ENCODE assay signal across 30 cellular contexts in the genomic region with DNA sequence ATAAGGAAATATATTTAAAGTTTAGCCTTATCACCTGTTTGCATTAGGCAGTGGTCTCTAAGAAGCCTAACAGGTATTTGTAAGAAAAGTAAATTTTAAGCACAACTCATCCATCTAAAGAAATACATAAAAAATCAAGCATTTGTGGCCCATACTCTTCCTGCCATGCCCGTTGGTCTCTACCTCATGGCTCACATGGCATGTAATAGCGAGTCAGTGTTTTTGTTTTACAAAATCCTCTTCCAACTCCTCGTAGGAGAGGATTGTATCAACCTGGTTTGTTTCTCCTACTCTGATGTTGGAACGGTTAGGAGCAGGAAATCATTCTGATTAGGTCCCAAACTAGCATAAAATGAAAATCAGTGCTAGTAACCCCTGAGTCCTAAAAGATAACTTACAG.
A peak's percentile ranks its signal among the peaks of the same experiment; 100 is the strongest.
DNase-seq lines count a peak whose midpoint lies in the region; ATAC-seq, FAIRE-seq and TF ChIP-seq lines count a peak whose summit lies in the region.
"Had no signal": no experiment of that assay in that cellular context is flagged by ENCODE, and none has a peak within 500 bp of the region (broad histone marks: within the 10 kb centered on the region; RNA-seq: fewer than 3 reads in every experiment).

No MANE protein-coding gene starts in this region.

- H3K4me1 ChIP-seq in BLaER1, result peaks cover 75% of the 10 kb centered on the region
- peaks cover 13% of the 10 kb centered on the region for H3K4me1 ChIP-seq in hepatocyte (ENCODE audit: insufficient read depth)

- no peak overlapping the region for H2AFZ ChIP-seq in hepatocyte

- WGBS in hepatocyte (ENCODE audit: low lambda C conversion rate, missing lambda C conversion rate), result 90% methylated on average over 4 of the region's 4 CpGs

- H3K9me3 ChIP-seq in BLaER1 (peaks cover 4% of the 10 kb centered on the region; the same call in 1 of the 2 replicates), hepatocyte (ENCODE audit: low read depth) (no peaks in the 10 kb centered on the region)
- H3K9me3 ChIP-seq: ascending aorta, HAP-1, lower lobe of right lung, ovary, transverse colon had no signal

- H4K20me1 ChIP-seq in BLaER1 (peaks cover 99% of the 10 kb centered on the region), hepatocyte (ENCODE audit: insufficient read depth, poor library complexity, severe bottlenecking) (peaks cover 3% of the 10 kb centered on the region)

- H3K9me2 ChIP-seq in hepatocyte (replicated peaks; ENCODE audit: insufficient read depth), result no peaks in the 10 kb centered on the region

- no peak for ATAC-seq in HG03342 (IDR thresholded peaks at IDR 0.05; ENCODE audit: unreplicated experiment)
- no peak for ATAC-seq in HG02884 (IDR thresholded peaks at IDR 0.05; ENCODE audit: unreplicated experiment)
- ATAC-seq: lower lobe of right lung had no signal

- H3K27ac ChIP-seq in BLaER1, result no peak overlapping the region
- peak overlapping the region; percentile 23 for H3K27ac ChIP-seq in hepatocyte
- H3K27ac ChIP-seq: ascending aorta, lower lobe of right lung, ovary, transverse colon, WERI-Rb-1 had no signal

- H3K27me3 ChIP-seq in BLaER1, result no peaks in the 10 kb centered on the region
- H3K27me3 ChIP-seq in bronchial epithelial cell (ENCODE audit: control insufficient read depth, insufficient read depth, low read length), result no peaks in the 10 kb centered on the region
- no peaks in the 10 kb centered on the region for H3K27me3 ChIP-seq in hepatocyte
- H3K27me3 ChIP-seq: ascending aorta, ovary, transverse colon had no signal

- DNase-seq in HT1080 (ENCODE audit: low read depth) (peak; percentile 41), bronchial epithelial cell (ENCODE audit: low read depth) (peak; percentile 59), hepatocyte (ENCODE audit: low spot score) (no peak), HK-2 (ENCODE audit: unreplicated experiment) (no peak)
- DNase-seq in effector CD8-positive, alpha-beta T cell (lab: John Stamatoyannopoulos, UW), result no peak
- DNase-seq: activated CD4-positive, alpha-beta T cell treated with anti-CD3 and anti-CD28 coated beads, Interleukin-2, amount 10 ng/mL, durations not matched to agents 24 days and 14 days; activated effector memory CD4-positive, alpha-beta T cell treated with anti-CD3 and anti-CD28 coated beads, Interleukin-2, amount 50 U/mL, for 16 hours; activated naive CD8-positive, alpha-beta T cell treated with anti-CD3 and anti-CD28 coated beads for 36 hours; activated T-cell treated with anti-CD3 and anti-CD28 coated beads, Interleukin-2, amount 50 U/mL, for 1 hour; caudate nucleus; dermis blood vessel endothelial cell; KBM-7; lower lobe of right lung; NCI-H1436; NCI-H2107; NCI-H446; nephron progenitor cell; ovary; retina; SHP77; small intestine; stimulated activated CD4-positive, alpha-beta T cell treated with anti-CD3 and anti-CD28 coated beads, Interleukin-1b, Interleukin-23, amount 100 ng/mL, for 48 hours; transverse colon; WERI-Rb-1 had no signal

- no peak overlapping the region for H3K4me3 ChIP-seq in BLaER1
- H3K4me3 ChIP-seq in bronchial epithelial cell (ENCODE audit: low read depth, low read length), result no peak overlapping the region
- H3K4me3 ChIP-seq in hepatocyte, result no peak overlapping the region
- H3K4me3 ChIP-seq: ascending aorta, HAP-1, lower lobe of right lung, ovary, transverse colon had no signal

- H3K4me2 ChIP-seq in BLaER1 (peak overlapping the region; percentile 64), hepatocyte (no peak overlapping the region)

- no peak for FAIRE-seq in bronchial epithelial cell (lab: Jason Lieb, UNC)
- FAIRE-seq: GM19239, small intestine had no signal

- H3K9ac ChIP-seq in BLaER1, result no peak overlapping the region

- H3K36me3 ChIP-seq in BLaER1 (peaks cover 23% of the 10 kb centered on the region; the same call in 1 of the 2 replicates), bronchial epithelial cell (ENCODE audit: control insufficient read depth, insufficient read depth, low read length) (no peaks in the 10 kb centered on the region), hepatocyte (replicated peaks; ENCODE audit: insufficient read depth, low read depth) (no peaks in the 10 kb centered on the region)
- H3K36me3 ChIP-seq: ascending aorta, HAP-1, lower lobe of right lung, ovary, transverse colon, WERI-Rb-1 had no signal

- H3K79me2 ChIP-seq in hepatocyte, result peaks cover 95% of the 10 kb centered on the region

- TF ChIP-seq CTCF in bronchial epithelial cell (IDR thresholded peaks at IDR 0.05; ENCODE audit: insufficient read depth, low read length, severe bottlenecking), result no peak
- no peak for TF ChIP-seq CTCF in hepatocyte (IDR thresholded peaks at IDR 0.05; ENCODE audit: poor library complexity)

Comparison
In these comparisons a context has a peak if more than half of its experiments do, and no peak if none do; other contexts are left out.
1. DNase-seq: peak in HT1080 (single experiment) and bronchial epithelial cell (single experiment); none in hepatocyte (single experiment), HK-2 (single experiment) and effector CD8-positive, alpha-beta T cell (single experiment).